In genomic region chr2:207502799-207503198, GRCh38 we compare ENCODE assay signal across 10 cellular contexts. TPM values are rescaled to one million over a fixed set of nuclear protein-coding genes. Genes with fewer than 3 reads are reported as not detected.
DNase-seq lines count a peak whose midpoint lies in the region; ATAC-seq, FAIRE-seq and TF ChIP-seq lines count a peak whose summit lies in the region.
"Had no signal": no experiment of that assay in that cellular context is flagged by ENCODE, and none has a peak within 500 bp of the region (broad histone marks: within the 10 kb centered on the region; RNA-seq: fewer than 3 reads in every experiment).

No MANE protein-coding gene starts in this region.

- H3K27ac ChIP-seq in heart right ventricle (peak overlapping the region in 9 of 10 donors; percentile 55 to 79 (median 71)), thyroid gland (no peak overlapping the region)

- TF ChIP-seq CTCF in heart right ventricle (IDR thresholded peaks at IDR 0.05) (no peak), thyroid gland (IDR thresholded peaks at IDR 0.05) (no peak)

- H3K27me3 ChIP-seq in heart right ventricle (no peaks in the 10 kb centered on the region), thyroid gland (no peaks in the 10 kb centered on the region)
- H3K27me3 ChIP-seq: dorsolateral prefrontal cortex had no signal

- FAIRE-seq in HTR-8/SVneo (lab: Jason Lieb, UNC): no peak

- no peak for TF ChIP-seq POLR2A in thyroid gland (IDR thresholded peaks at IDR 0.05)

- no peak for DNase-seq in heart right ventricle
- DNase-seq in occipital lobe (lab: John Stamatoyannopoulos, UW): no peak
- no peak for DNase-seq in HTR-8/SVneo (ENCODE audit: insufficient read length, low spot score)
- DNase-seq in HuH-7 (ENCODE audit: low spot score): no peak
- no peak for DNase-seq in thyroid gland
- DNase-seq: dorsolateral prefrontal cortex, SW 1271 had no signal

- H3K36me3 ChIP-seq in heart right ventricle: no peaks in the 10 kb centered on the region
- no peaks in the 10 kb centered on the region for H3K36me3 ChIP-seq in thyroid gland

- H3K9me3 ChIP-seq in heart right ventricle (no peaks in the 10 kb centered on the region), thyroid gland (no peaks in the 10 kb centered on the region)

- 44 to 48% methylated on average over 4 of the region's 4 CpGs for WGBS in heart right ventricle, 2 donors
- 79 to 91% methylated on average over 4 of the region's 4 CpGs for WGBS in thyroid gland, 2 donors

- intact Hi-C loops in heart right ventricle (cut with DNase I): no loop called here
- intact Hi-C loops in thyroid gland (cut with DNase I): no loop called here

- H3K4me3 ChIP-seq in heart right ventricle: no peak overlapping the region
- H3K4me3 ChIP-seq in thyroid gland (replicated peaks in 1 of 3): no peak overlapping the region
- H3K4me3 ChIP-seq: dorsolateral prefrontal cortex had no signal

- H3K4me1 ChIP-seq in heart right ventricle: peaks cover 14 to 87% (median 59%) of the 10 kb centered on the region in 9 donors
- peaks cover 8 to 19% of the 10 kb centered on the region in 2 donors for H3K4me1 ChIP-seq in thyroid gland

- ATAC-seq in GM18498 (IDR thresholded peaks at IDR 0.05; ENCODE audit: unreplicated experiment): peak; percentile 60
- peak; percentile 37 for ATAC-seq in GM21717 (IDR thresholded peaks at IDR 0.05; ENCODE audit: unreplicated experiment)
- peak; percentile 38 for ATAC-seq in HG03460 (IDR thresholded peaks at IDR 0.05; ENCODE audit: unreplicated experiment)
- ATAC-seq in heart right ventricle: peak in 7 of 8 donors; percentile 5 to 44 (median 17)

RNA-seq across cellular contexts. Expression of gene CREB1, which starts 27.0 kb away (rescaled TPM):
- total RNA-seq in heart right ventricle (10 to 100 TPM; 36.8 to 62.2 (median 45.7) TPM), occipital lobe (130 TPM), thyroid gland (100 to 1,000 TPM in 1 of 4 donors, 10 to 100 TPM in 3; 56.1 to 105 (median 59.2) TPM)
- 1 to 10 TPM; 4.6 to 5.5 TPM for polyA plus RNA-seq in heart right ventricle

Comparison
In these comparisons a context has a peak if more than half of its experiments do, and no peak if none do; other contexts are left out.
1. H3K27ac ChIP-seq: peak in heart right ventricle (9 of 10); none in thyroid gland (0 of 3).
2. Peak in every context shown above with its lines, with median percentiles within 50 percentile points of each other: ATAC-seq.